ENCODE assay signal across 8 cellular contexts in genomic region chr1:161185732-161186311, GRCh38. TPM values are rescaled to one million over a fixed set of nuclear protein-coding genes. Genes with fewer than 3 reads are reported as not detected.
A peak's percentile ranks its signal among the peaks of the same experiment; 100 is the strongest.
DNase-seq lines count a peak whose midpoint lies in the region; ATAC-seq, FAIRE-seq and TF ChIP-seq lines count a peak whose summit lies in the region.

No MANE protein-coding gene starts in this region.

- H3K27ac Mint-ChIP-seq in CD8-positive, alpha-beta T cell, result peak overlapping the region; percentile 95
- H3K27ac Mint-ChIP-seq in dendritic cell treated with granulocyte-macrophage colony-stimulating factor and Interleukin-4, amounts not matched to agents 40 ng/mL and 50 ng/mL, for 4 days, result peak overlapping the region; percentile 92

- no peaks in the 10 kb centered on the region for H3K27me3 ChIP-seq in CD8-positive, alpha-beta T cell (ENCODE audit: insufficient read depth, low read length)
- H3K27me3 ChIP-seq in MM.1S (replicated peaks; ENCODE audit: insufficient read depth, low read length), result no peaks in the 10 kb centered on the region
- H3K27me3 ChIP-seq in small intestine (ENCODE audit: control insufficient read depth in 2 of 2, insufficient read depth in 2 of 2, low read length in 2 of 2), result no peaks in the 10 kb centered on the region

- H3K4me3 ChIP-seq in CD8-positive, alpha-beta T cell (ENCODE audit: low read depth, low read length), result peak overlapping the region; percentile 6
- H3K4me3 ChIP-seq in MM.1S (ENCODE audit: low read length), result peak overlapping the region; percentile 32
- no peak overlapping the region for H3K4me3 ChIP-seq in small intestine (ENCODE audit: low read depth in 1 of 2, low read length in 2 of 2)

- no peaks in the 10 kb centered on the region for H3K9me2 ChIP-seq in MM.1S (replicated peaks; ENCODE audit: insufficient read depth, low read length)

- WGBS in small intestine, 3 donors, result 30 to 51% (median 40%) methylated on average over 2 of the region's 2 CpGs

- peak overlapping the region; percentile 68 for H3K4me2 ChIP-seq in MM.1S (ENCODE audit: low read depth, low read length)

- TF ChIP-seq CTCF in CD8-positive, alpha-beta T cell (IDR thresholded peaks at IDR 0.05), result no peak
- no peak for TF ChIP-seq CTCF in MM.1S (IDR thresholded peaks at IDR 0.05; ENCODE audit: low read length)

- no peaks in the 10 kb centered on the region for H4K20me1 ChIP-seq in MM.1S (ENCODE audit: insufficient read depth, low read length)

- peaks cover 77% of the 10 kb centered on the region for H3K4me1 ChIP-seq in CD8-positive, alpha-beta T cell (ENCODE audit: insufficient read depth, low read length)
- peaks cover 59% of the 10 kb centered on the region for H3K4me1 ChIP-seq in MM.1S (ENCODE audit: low read length)
- H3K4me1 ChIP-seq in small intestine (ENCODE audit: control insufficient read depth in 2 of 2, insufficient read depth in 1 of 2, low read depth in 1 of 2, low read length in 1 of 2), result no peaks in the 10 kb centered on the region

- H3K27me3 Mint-ChIP-seq in CD8-positive, alpha-beta T cell (ENCODE audit: low read depth), result no peaks in the 10 kb centered on the region
- no peaks in the 10 kb centered on the region for H3K27me3 Mint-ChIP-seq in dendritic cell treated with granulocyte-macrophage colony-stimulating factor and Interleukin-4, amounts not matched to agents 40 ng/mL and 50 ng/mL, for 4 days

- no peaks in the 10 kb centered on the region for H3K36me3 ChIP-seq in CD8-positive, alpha-beta T cell (ENCODE audit: insufficient read depth, low read length)
- H3K36me3 ChIP-seq in MM.1S (replicated peaks; ENCODE audit: insufficient read depth, low read length), result no peaks in the 10 kb centered on the region
- H3K36me3 ChIP-seq in small intestine (ENCODE audit: control insufficient read depth in 2 of 2, insufficient read depth in 2 of 2, low read length in 2 of 2), result no peaks in the 10 kb centered on the region

- ATAC-seq in CD8-positive, alpha-beta T cell, result peak; percentile 2
- ATAC-seq in GM21381 (IDR thresholded peaks at IDR 0.05; ENCODE audit: unreplicated experiment), result peak; percentile 12

- POLR2A ChIA-PET in CD8-positive, alpha-beta T cell (lab: Charles Lee), result interaction anchor here (1.3 to 3.7 kb wide), 4 partner anchors 16 to 40 kb away, joined by 3 to 16 read pairs (median 8); partner anchors contain the start of genes NDUFS2, PPOX and TOMM40L

- H3K9ac ChIP-seq in MM.1S (ENCODE audit: low read length), result peak overlapping the region; percentile 47

- H3F3A ChIP-seq in MM.1S (ENCODE audit: insufficient read depth, low read length), result peaks cover 44% of the 10 kb centered on the region

- peak overlapping the region; percentile 87 for H3K4me3 Mint-ChIP-seq in CD8-positive, alpha-beta T cell
- no peak overlapping the region for H3K4me3 Mint-ChIP-seq in dendritic cell treated with granulocyte-macrophage colony-stimulating factor and Interleukin-4, amounts not matched to agents 40 ng/mL and 50 ng/mL, for 4 days

- peak overlapping the region; percentile 27 for H3K27ac ChIP-seq in CD8-positive, alpha-beta T cell (ENCODE audit: low read depth, low read length)
- H3K27ac ChIP-seq in MM.1S (ENCODE audit: low read length), result peak overlapping the region; percentile 89
- H3K27ac ChIP-seq in small intestine (ENCODE audit: low read depth in 1 of 2, low read length in 1 of 2), result peak overlapping the region; percentile 38 to 84

- H3K79me2 ChIP-seq in MM.1S (ENCODE audit: low read length), result no peaks in the 10 kb centered on the region; the same call in 1 of the 2 replicates

- FAIRE-seq in small intestine (lab: Jason Lieb, UNC), result no peak

- H3K9me3 ChIP-seq in CD8-positive, alpha-beta T cell (ENCODE audit: low read length), result no peaks in the 10 kb centered on the region
- H3K9me3 ChIP-seq in MM.1S (replicated peaks; ENCODE audit: insufficient read depth, low read length), result no peaks in the 10 kb centered on the region
- no peaks in the 10 kb centered on the region for H3K9me3 ChIP-seq in small intestine (ENCODE audit: control insufficient read depth, low read depth)

- H2AFZ ChIP-seq in MM.1S (ENCODE audit: low read length), result peak overlapping the region; percentile 25

- CTCF ChIA-PET in CD8-positive, alpha-beta T cell (lab: Charles Lee), result interaction anchor here (0.8 to 2.1 kb wide), 7 partner anchors 12 to 196 kb away, joined by 3 to 11 read pairs (median 4); partner anchors contain the start of gene TOMM40L

- no peaks in the 10 kb centered on the region for H3K36me3 Mint-ChIP-seq in CD8-positive, alpha-beta T cell
- no peaks in the 10 kb centered on the region for H3K36me3 Mint-ChIP-seq in dendritic cell treated with granulocyte-macrophage colony-stimulating factor and Interleukin-4, amounts not matched to agents 40 ng/mL and 50 ng/mL, for 4 days (ENCODE audit: low read depth)

- H3K9me3 Mint-ChIP-seq in CD8-positive, alpha-beta T cell, result no peaks in the 10 kb centered on the region
- H3K9me3 Mint-ChIP-seq in dendritic cell treated with granulocyte-macrophage colony-stimulating factor and Interleukin-4, amounts not matched to agents 40 ng/mL and 50 ng/mL, for 4 days, result no peaks in the 10 kb centered on the region

- H3K4me1 Mint-ChIP-seq in CD8-positive, alpha-beta T cell (ENCODE audit: low read depth), result peaks cover 76% of the 10 kb centered on the region
- peaks cover 72% of the 10 kb centered on the region for H3K4me1 Mint-ChIP-seq in dendritic cell treated with granulocyte-macrophage colony-stimulating factor and Interleukin-4, amounts not matched to agents 40 ng/mL and 50 ng/mL, for 4 days (ENCODE audit: low read depth)

- no peak for DNase-seq in CD8-positive, alpha-beta T cell
- DNase-seq in MM.1S (peak; percentile 32), small intestine (no peak), LoVo (ENCODE audit: low spot score) (no peak), COLO829 (ENCODE audit: low spot score) (no peak), NCI-H2171 treated with DMSO at 0.1 percent for 48 hours (lab: John Stamatoyannopoulos, UW) (no peak)

- intact Hi-C loops in CD8-positive, alpha-beta T cell (cut with DNase I, micrococcal nuclease), result loop anchor here in 1 of 2 experiments (2.0 kb wide), 2 partner anchors 17 to 19 kb away; partner anchors contain the start of genes NDUFS2 and PPOX
- intact Hi-C loops in dendritic cell treated with granulocyte-macrophage colony-stimulating factor and Interleukin-4, amounts not matched to agents 40 ng/mL and 50 ng/mL, for 4 days (cut with micrococcal nuclease), result no loop called here

RNA-seq across cellular contexts. Expression of gene B4GALT3, which starts 8.5 kb away (rescaled TPM):
- 10 to 100 TPM; 33.8 to 36.4 TPM for total RNA-seq in CD8-positive, alpha-beta T cell
- polyA plus RNA-seq in small intestine, result 10 to 100 TPM; 16.5 to 34.3 (median 25.1) TPM

RNA-seq across cellular contexts. Expression of gene ADAMTS4, which starts 13.0 kb away (rescaled TPM):
- under 1 TPM; 0.22 to 0.56 TPM for total RNA-seq in CD8-positive, alpha-beta T cell
- 1 to 10 TPM in 1 of 3 donors, under 1 TPM in 2; under 0.01 to 7.9 (median 0.27) TPM for polyA plus RNA-seq in small intestine

RNA-seq across cellular contexts. Expression of gene NDUFS2, which starts 16.3 kb away (rescaled TPM):
- 10 to 100 TPM; 53.0 to 63.4 TPM for total RNA-seq in CD8-positive, alpha-beta T cell
- 100 to 1,000 TPM; 113 to 170 (median 128) TPM for polyA plus RNA-seq in small intestine

RNA-seq across cellular contexts. Expression of gene PPOX, which starts 19.6 kb away (rescaled TPM):
- total RNA-seq in CD8-positive, alpha-beta T cell, result 10 to 100 TPM; 18.5 to 19.8 TPM
- 10 to 100 TPM; 12.6 to 51.9 (median 18.1) TPM for polyA plus RNA-seq in small intestine

RNA-seq across cellular contexts. Expression of gene USP21, which starts 26.5 kb away (rescaled TPM):
- 10 to 100 TPM; 34.8 to 38.1 TPM for total RNA-seq in CD8-positive, alpha-beta T cell
- 10 to 100 TPM; 15.4 to 19.7 (median 16.1) TPM for polyA plus RNA-seq in small intestine

Comparison
In these comparisons a context has a peak if more than half of its experiments do, and no peak if none do; other contexts are left out.
1. H3K27ac ChIP-seq: peak in every context shown above with its lines; median percentile 89 in MM.1S; 61 in small intestine; 27 in CD8-positive, alpha-beta T cell.
2. H3K4me3 ChIP-seq: peak in CD8-positive, alpha-beta T cell (single experiment) and MM.1S (single experiment); none in small intestine (0 of 2).